Comparison of ENCODE assay signal across 23 cellular contexts in genomic region chr9:76828462-76828861, GRCh38.
"Had no signal": no experiment of that assay in that cellular context is flagged by ENCODE, and none has a peak within 500 bp of the region (broad histone marks: within the 10 kb centered on the region; RNA-seq: fewer than 3 reads in every experiment).

No MANE protein-coding gene starts in this region.

- H3K4me3 ChIP-seq: cardiac muscle cell, colonic mucosa, left ventricle myocardium inferior, lung, mucosa of descending colon, right lobe of liver, skin epidermis had no signal

- H3K9me3 ChIP-seq: colonic mucosa, mucosa of descending colon, neutrophil, right lobe of liver had no signal

- H3K4me1 ChIP-seq: colonic mucosa, foreskin keratinocyte, left ventricle myocardium inferior, right lobe of liver had no signal

- DNase-seq: activated CD4-positive, alpha-beta T cell treated with anti-CD3 and anti-CD28 coated beads for 36 hours; activated CD4-positive, CD25-positive, alpha-beta regulatory T cell; activated CD8-positive, alpha-beta memory T cell treated with anti-CD3 and anti-CD28 coated beads, Interleukin-2, amount 10 ng/mL, durations not matched to agents 7 days and 5 days; activated CD8-positive, alpha-beta T cell treated with anti-CD3 and anti-CD28 coated beads, Interleukin-2, amount 10 ng/mL, durations not matched to agents 7 days and 5 days; activated naive CD4-positive, alpha-beta T cell treated with Interleukin-2 at 50 U/mL for 16 hours; activated T-cell treated with anti-CD3 and anti-CD28 coated beads, Interleukin-2, amount 50 U/mL, for 72 hours; aorta; cerebellar nuclear complex; colonic mucosa; effector CD8-positive, alpha-beta T cell; foreskin keratinocyte; islet precursor cell; left ventricle myocardium inferior; mucosa of descending colon; nephron progenitor cell; right lobe of liver; stimulated activated CD4-positive, alpha-beta T cell treated with anti-CD3 and anti-CD28 coated beads, Interleukin-12 subunit alpha, Interleukin-12 subunit beta, amount 100 ng/mL, for 4 hours; stimulated activated CD4-positive, alpha-beta T cell treated with anti-CD3 and anti-CD28 coated beads, Interleukin-4, amount 100 ng/mL, for 1 hour had no signal

- ATAC-seq: activated CD4-positive, alpha-beta T cell treated with anti-CD3 and anti-CD28 coated beads for 36 hours; activated CD8-positive, alpha-beta memory T cell treated with anti-CD3 and anti-CD28 coated beads, Interleukin-2, amount 10 ng/mL, durations not matched to agents 7 days and 5 days; activated CD8-positive, alpha-beta T cell treated with anti-CD3 and anti-CD28 coated beads, Interleukin-2, amount 10 ng/mL, durations not matched to agents 7 days and 5 days; activated T-cell treated with anti-CD3 and anti-CD28 coated beads, Interleukin-2, amount 50 U/mL, for 72 hours; foreskin keratinocyte; right lobe of liver; SK-N-SH treated with all-trans-retinoic acid at 6 μM for 48 hours had no signal

- H3K27me3 ChIP-seq: cardiac muscle cell, colonic mucosa, foreskin keratinocyte, right lobe of liver had no signal

- H3K27ac ChIP-seq: cardiac muscle cell, colonic mucosa, foreskin keratinocyte, left ventricle myocardium inferior, neutrophil, right lobe of liver, skin epidermis had no signal

- H3K36me3 ChIP-seq: cardiac muscle cell, colonic mucosa, left ventricle myocardium inferior, neutrophil, right lobe of liver had no signal
